ENCODE assay signal across 1 cellular context in genomic region chr10:132255489-132256344, GRCh38.
TF ChIP-seq lines count a peak whose summit lies in the region.

No MANE protein-coding gene starts in this region.

TF ChIP-seq in WTC11, 78 proteins besides CTCF, POLR2A, EP300 and RAD21 (continued from another document):
- no peak for TF ChIP-seq ZNF281 (CRISPR knock-in tag; IDR thresholded peaks at IDR 0.05)
- TF ChIP-seq ESRRA (CRISPR knock-in tag; IDR thresholded peaks at IDR 0.05; ENCODE audit: borderline replicate concordance), result no peak
- no peak for TF ChIP-seq ZNF232 (CRISPR knock-in tag; IDR thresholded peaks at IDR 0.05)
- no peak for TF ChIP-seq ZNF396 (CRISPR knock-in tag; IDR thresholded peaks at IDR 0.05; ENCODE audit: borderline replicate concordance)
- no peak for TF ChIP-seq RORB (CRISPR knock-in tag; IDR thresholded peaks at IDR 0.05)
- TF ChIP-seq ERG (CRISPR knock-in tag; IDR thresholded peaks at IDR 0.05), result no peak
- TF ChIP-seq TEAD4 (CRISPR knock-in tag; IDR thresholded peaks at IDR 0.05), result no peak
- TF ChIP-seq SP1 (CRISPR knock-in tag; conservative IDR thresholded peaks at IDR 0.05), result no peak
- TF ChIP-seq MLX (CRISPR knock-in tag; IDR thresholded peaks at IDR 0.05), result no peak
- TF ChIP-seq CREB1 (CRISPR knock-in tag; IDR thresholded peaks at IDR 0.05), result no peak
